19 cellular contexts compared by ENCODE assay signal in genomic region chr4:123300625-123301024, GRCh38.
DNase-seq lines count a peak whose midpoint lies in the region; ATAC-seq and TF ChIP-seq lines count a peak whose summit lies in the region.
"Had no signal": no experiment of that assay in that cellular context is flagged by ENCODE, and none has a peak within 500 bp of the region (broad histone marks: within the 10 kb centered on the region; RNA-seq: fewer than 3 reads in every experiment).

No MANE protein-coding gene starts in this region.

- H3K4me2 ChIP-seq in DND-41 (ENCODE audit: insufficient read depth, low read length): no peak overlapping the region
- H3K4me2 ChIP-seq: BLaER1 treated with 17β-estradiol and CSF1 and Interleukin-3, amounts not matched to agents 10 nM and 100 nM had no signal

- H3K9ac ChIP-seq in DND-41 (ENCODE audit: low read depth, low read length): no peak overlapping the region
- H3K9ac ChIP-seq: BLaER1 treated with 17β-estradiol and CSF1 and Interleukin-3, amounts not matched to agents 10 nM and 100 nM; GM23248 had no signal

- no peaks in the 10 kb centered on the region for H3K27me3 ChIP-seq in DND-41 (ENCODE audit: insufficient read depth, low read length, poor library complexity)
- H3K27me3 ChIP-seq: BLaER1 treated with 17β-estradiol and CSF1 and Interleukin-3, amounts not matched to agents 10 nM and 100 nM had no signal

- H3K4me3 ChIP-seq in DND-41 (ENCODE audit: low read depth in 1 of 2, low read length in 2 of 2): no peak overlapping the region
- no peak overlapping the region for H3K4me3 ChIP-seq in coronary artery
- H3K4me3 ChIP-seq: BLaER1 treated with 17β-estradiol and CSF1 and Interleukin-3, amounts not matched to agents 10 nM and 100 nM; GM23248; HAP-1 had no signal

- H2AFZ ChIP-seq in DND-41 (ENCODE audit: low read depth, low read length): no peak overlapping the region
- H2AFZ ChIP-seq: GM23248 had no signal

- H3K9me3 Mint-ChIP-seq in effector memory CD8-positive, alpha-beta T cell: no peaks in the 10 kb centered on the region
- H3K9me3 Mint-ChIP-seq in natural killer cell treated with Interleukin-12 subunit alpha and Interleukin-12 subunit beta and Interleukin-15 and Interleukin-18, amount 100 ng/mL, for 72 hours: peaks cover 5% of the 10 kb centered on the region

- H3K4me3 Mint-ChIP-seq in effector memory CD8-positive, alpha-beta T cell: peak overlapping the region in 1 of 2 donors; percentile 23
- peak overlapping the region; percentile 54 for H3K4me3 Mint-ChIP-seq in natural killer cell treated with Interleukin-12 subunit alpha and Interleukin-12 subunit beta and Interleukin-15 and Interleukin-18, amount 100 ng/mL, for 72 hours
- H3K4me3 Mint-ChIP-seq: B cell, IgD-negative memory B cell had no signal

- H4K20me1 ChIP-seq in DND-41 (ENCODE audit: insufficient read depth, low read length): no peaks in the 10 kb centered on the region
- H4K20me1 ChIP-seq: BLaER1 treated with 17β-estradiol and CSF1 and Interleukin-3, amounts not matched to agents 10 nM and 100 nM had no signal

- ATAC-seq in DND-41 (ENCODE audit: insufficient read depth, low read depth) (peak; percentile 53; the same call in 1 of the 3 replicates), HG03520 (IDR thresholded peaks at IDR 0.05; ENCODE audit: unreplicated experiment) (no peak)
- no peak for ATAC-seq in effector memory CD8-positive, alpha-beta T cell (replicated peaks)
- ATAC-seq in natural killer cell treated with Interleukin-12 subunit alpha and Interleukin-12 subunit beta and Interleukin-15 and Interleukin-18, amount 100 ng/mL, for 72 hours: no peak
- ATAC-seq: HepG2 had no signal

- no peak for TF ChIP-seq CTCF in DND-41 (IDR thresholded peaks at IDR 0.05; ENCODE audit: borderline replicate concordance, extremely low read depth, low read length, poor library complexity, severe bottlenecking)
- no peak for TF ChIP-seq CTCF in coronary artery (IDR thresholded peaks at IDR 0.05)

- H3K9me3 ChIP-seq in DND-41 (ENCODE audit: insufficient read depth, low read length, severe bottlenecking): no peaks in the 10 kb centered on the region
- H3K9me3 ChIP-seq in KOPT-K1 (ENCODE audit: insufficient read depth, low read length, poor library complexity, severe bottlenecking): no peaks in the 10 kb centered on the region
- H3K9me3 ChIP-seq: Caco-2, HAP-1 had no signal

- no peak overlapping the region for H3K27ac ChIP-seq in DND-41 (ENCODE audit: low read length)
- H3K27ac ChIP-seq in KOPT-K1 (ENCODE audit: low read depth, low read length, poor library complexity, severe bottlenecking): peak overlapping the region; percentile 24
- no peak overlapping the region for H3K27ac ChIP-seq in coronary artery
- H3K27ac ChIP-seq: BLaER1 treated with 17β-estradiol and CSF1 and Interleukin-3, amounts not matched to agents 10 nM and 100 nM had no signal

- H3K27ac Mint-ChIP-seq in effector memory CD8-positive, alpha-beta T cell: peak overlapping the region; percentile 65 to 83
- peak overlapping the region; percentile 47 to 67 for H3K27ac Mint-ChIP-seq in natural killer cell treated with Interleukin-12 subunit alpha and Interleukin-12 subunit beta and Interleukin-15 and Interleukin-18, amount 100 ng/mL, for 72 hours
- H3K27ac Mint-ChIP-seq: B cell, IgD-negative memory B cell had no signal

- H3K27me3 Mint-ChIP-seq in effector memory CD8-positive, alpha-beta T cell: no peaks in the 10 kb centered on the region
- H3K27me3 Mint-ChIP-seq in natural killer cell treated with Interleukin-12 subunit alpha and Interleukin-12 subunit beta and Interleukin-15 and Interleukin-18, amount 100 ng/mL, for 72 hours: no peaks in the 10 kb centered on the region
- H3K27me3 Mint-ChIP-seq: B cell, IgD-negative memory B cell had no signal

- peaks cover 4 to 30% of the 10 kb centered on the region in 2 donors for H3K4me1 Mint-ChIP-seq in effector memory CD8-positive, alpha-beta T cell (ENCODE audit: low read depth in 2 of 2)
- peaks cover 37 to 47% of the 10 kb centered on the region in 2 donors for H3K4me1 Mint-ChIP-seq in natural killer cell treated with Interleukin-12 subunit alpha and Interleukin-12 subunit beta and Interleukin-15 and Interleukin-18, amount 100 ng/mL, for 72 hours (ENCODE audit: low read depth in 2 of 2)

- no peaks in the 10 kb centered on the region for H3K36me3 Mint-ChIP-seq in effector memory CD8-positive, alpha-beta T cell (ENCODE audit: insufficient read depth)
- no peaks in the 10 kb centered on the region for H3K36me3 Mint-ChIP-seq in natural killer cell treated with Interleukin-12 subunit alpha and Interleukin-12 subunit beta and Interleukin-15 and Interleukin-18, amount 100 ng/mL, for 72 hours

- no peaks in the 10 kb centered on the region for H3K79me2 ChIP-seq in DND-41 (ENCODE audit: insufficient read depth, low read length)

- peaks cover 11% of the 10 kb centered on the region; the same call in 1 of the 2 replicates for H3K4me1 ChIP-seq in DND-41 (ENCODE audit: insufficient read depth, low read length)

- H3K36me3 ChIP-seq in DND-41 (ENCODE audit: insufficient read depth, low read length): no peaks in the 10 kb centered on the region
- H3K36me3 ChIP-seq in KOPT-K1 (ENCODE audit: insufficient read depth, low read length): no peaks in the 10 kb centered on the region
- H3K36me3 ChIP-seq: BLaER1 treated with 17β-estradiol and CSF1 and Interleukin-3, amounts not matched to agents 10 nM and 100 nM; HAP-1 had no signal

- no peak for DNase-seq in DND-41
- DNase-seq in effector memory CD8-positive, alpha-beta T cell: no peak
- no peak for DNase-seq in natural killer cell treated with Interleukin-12 subunit alpha and Interleukin-12 subunit beta and Interleukin-15 and Interleukin-18, amount 100 ng/mL, for 72 hours (ENCODE audit: low spot score)
- no peak for DNase-seq in midbrain (lab: John Stamatoyannopoulos, UW)
- no peak for DNase-seq in activated naive CD4-positive, alpha-beta T cell treated with Interleukin-2 at 50 U/mL for 16 hours
- DNase-seq in coronary artery (ENCODE audit: low spot score): no peak
- DNase-seq: Caco-2, DMS153, DMS79, GF-D8, GM23248, KG1 had no signal
